In the genomic region with DNA sequence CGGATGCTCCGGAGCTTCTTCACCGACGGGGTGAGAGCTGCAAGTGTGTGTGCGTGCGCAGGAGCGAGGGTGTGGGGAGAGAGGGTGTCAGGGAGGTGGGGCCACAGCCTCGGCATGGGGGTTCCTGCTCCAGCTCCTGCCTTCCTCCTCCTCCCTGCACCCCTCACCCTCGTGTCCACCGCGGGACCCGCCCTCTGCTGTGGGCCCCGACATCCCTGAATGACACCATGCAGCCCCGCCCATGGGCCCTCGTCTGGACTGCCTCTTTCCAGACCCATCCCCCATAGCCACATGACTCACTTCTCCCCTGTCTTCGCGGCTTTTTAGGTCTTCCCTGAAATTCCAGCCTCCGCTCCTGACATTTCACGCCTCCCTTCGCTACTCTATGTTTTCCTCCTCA, we compare ENCODE assay signal across 1 cellular context.
TF ChIP-seq lines count a peak whose summit lies in the region.

No MANE protein-coding gene starts in this region.

TF ChIP-seq in GM23338, 12 proteins besides CTCF, POLR2A, EP300 and RAD21 (continued from another document):
- TF ChIP-seq, protein P1, sequence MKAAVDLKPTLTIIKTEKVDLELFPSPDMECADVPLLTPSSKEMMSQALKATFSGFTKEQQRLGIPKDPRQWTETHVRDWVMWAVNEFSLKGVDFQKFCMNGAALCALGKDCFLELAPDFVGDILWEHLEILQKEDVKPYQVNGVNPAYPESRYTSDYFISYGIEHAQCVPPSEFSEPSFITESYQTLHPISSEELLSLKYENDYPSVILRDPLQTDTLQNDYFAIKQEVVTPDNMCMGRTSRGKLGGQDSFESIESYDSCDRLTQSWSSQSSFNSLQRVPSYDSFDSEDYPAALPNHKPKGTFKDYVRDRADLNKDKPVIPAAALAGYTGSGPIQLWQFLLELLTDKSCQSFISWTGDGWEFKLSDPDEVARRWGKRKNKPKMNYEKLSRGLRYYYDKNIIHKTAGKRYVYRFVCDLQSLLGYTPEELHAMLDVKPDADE (IDR thresholded peaks at IDR 0.05) = no peak
- no peak for TF ChIP-seq EZH2phosphoT487 (IDR thresholded peaks at IDR 0.05; ENCODE audit: unreplicated experiment)
- TF ChIP-seq, protein P2, sequence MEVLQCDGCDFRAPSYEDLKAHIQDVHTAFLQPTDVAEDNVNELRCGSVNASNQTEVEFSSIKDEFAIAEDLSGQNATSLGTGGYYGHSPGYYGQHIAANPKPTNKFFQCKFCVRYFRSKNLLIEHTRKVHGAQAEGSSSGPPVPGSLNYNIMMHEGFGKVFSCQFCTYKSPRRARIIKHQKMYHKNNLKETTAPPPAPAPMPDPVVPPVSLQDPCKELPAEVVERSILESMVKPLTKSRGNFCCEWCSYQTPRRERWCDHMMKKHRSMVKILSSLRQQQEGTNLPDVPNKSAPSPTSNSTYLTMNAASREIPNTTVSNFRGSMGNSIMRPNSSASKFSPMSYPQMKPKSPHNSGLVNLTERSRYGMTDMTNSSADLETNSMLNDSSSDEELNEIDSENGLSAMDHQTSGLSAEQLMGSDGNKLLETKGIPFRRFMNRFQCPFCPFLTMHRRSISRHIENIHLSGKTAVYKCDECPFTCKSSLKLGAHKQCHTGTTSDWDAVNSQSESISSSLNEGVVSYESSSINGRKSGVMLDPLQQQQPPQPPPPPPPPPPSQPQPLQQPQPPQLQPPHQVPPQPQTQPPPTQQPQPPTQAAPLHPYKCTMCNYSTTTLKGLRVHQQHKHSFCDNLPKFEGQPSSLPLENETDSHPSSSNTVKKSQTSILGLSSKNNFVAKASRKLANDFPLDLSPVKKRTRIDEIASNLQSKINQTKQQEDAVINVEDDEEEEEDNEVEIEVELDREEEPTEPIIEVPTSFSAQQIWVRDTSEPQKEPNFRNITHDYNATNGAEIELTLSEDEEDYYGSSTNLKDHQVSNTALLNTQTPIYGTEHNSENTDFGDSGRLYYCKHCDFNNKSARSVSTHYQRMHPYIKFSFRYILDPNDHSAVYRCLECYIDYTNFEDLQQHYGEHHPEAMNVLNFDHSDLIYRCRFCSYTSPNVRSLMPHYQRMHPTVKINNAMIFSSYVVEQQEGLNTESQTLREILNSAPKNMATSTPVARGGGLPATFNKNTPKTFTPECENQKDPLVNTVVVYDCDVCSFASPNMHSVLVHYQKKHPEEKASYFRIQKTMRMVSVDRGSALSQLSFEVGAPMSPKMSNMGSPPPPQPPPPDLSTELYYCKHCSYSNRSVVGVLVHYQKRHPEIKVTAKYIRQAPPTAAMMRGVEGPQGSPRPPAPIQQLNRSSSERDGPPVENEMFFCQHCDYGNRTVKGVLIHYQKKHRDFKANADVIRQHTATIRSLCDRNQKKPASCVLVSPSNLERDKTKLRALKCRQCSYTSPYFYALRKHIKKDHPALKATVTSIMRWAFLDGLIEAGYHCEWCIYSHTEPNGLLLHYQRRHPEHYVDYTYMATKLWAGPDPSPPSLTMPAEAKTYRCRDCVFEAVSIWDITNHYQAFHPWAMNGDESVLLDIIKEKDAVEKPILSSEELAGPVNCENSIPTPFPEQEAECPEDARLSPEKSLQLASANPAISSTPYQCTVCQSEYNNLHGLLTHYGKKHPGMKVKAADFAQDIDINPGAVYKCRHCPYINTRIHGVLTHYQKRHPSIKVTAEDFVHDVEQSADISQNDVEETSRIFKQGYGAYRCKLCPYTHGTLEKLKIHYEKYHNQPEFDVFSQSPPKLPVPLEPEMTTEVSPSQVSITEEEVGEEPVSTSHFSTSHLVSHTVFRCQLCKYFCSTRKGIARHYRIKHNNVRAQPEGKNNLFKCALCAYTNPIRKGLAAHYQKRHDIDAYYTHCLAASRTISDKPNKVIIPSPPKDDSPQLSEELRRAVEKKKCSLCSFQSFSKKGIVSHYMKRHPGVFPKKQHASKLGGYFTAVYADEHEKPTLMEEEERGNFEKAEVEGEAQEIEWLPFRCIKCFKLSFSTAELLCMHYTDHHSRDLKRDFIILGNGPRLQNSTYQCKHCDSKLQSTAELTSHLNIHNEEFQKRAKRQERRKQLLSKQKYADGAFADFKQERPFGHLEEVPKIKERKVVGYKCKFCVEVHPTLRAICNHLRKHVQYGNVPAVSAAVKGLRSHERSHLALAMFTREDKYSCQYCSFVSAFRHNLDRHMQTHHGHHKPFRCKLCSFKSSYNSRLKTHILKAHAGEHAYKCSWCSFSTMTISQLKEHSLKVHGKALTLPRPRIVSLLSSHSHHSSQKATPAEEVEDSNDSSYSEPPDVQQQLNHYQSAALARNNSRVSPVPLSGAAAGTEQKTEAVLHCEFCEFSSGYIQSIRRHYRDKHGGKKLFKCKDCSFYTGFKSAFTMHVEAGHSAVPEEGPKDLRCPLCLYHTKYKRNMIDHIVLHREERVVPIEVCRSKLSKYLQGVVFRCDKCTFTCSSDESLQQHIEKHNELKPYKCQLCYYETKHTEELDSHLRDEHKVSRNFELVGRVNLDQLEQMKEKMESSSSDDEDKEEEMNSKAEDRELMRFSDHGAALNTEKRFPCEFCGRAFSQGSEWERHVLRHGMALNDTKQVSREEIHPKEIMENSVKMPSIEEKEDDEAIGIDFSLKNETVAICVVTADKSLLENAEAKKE (CRISPR knock-in tag; IDR thresholded peaks at IDR 0.05) = no peak
- no peak for TF ChIP-seq JUNB (IDR thresholded peaks at IDR 0.05; ENCODE audit: unreplicated experiment)
- TF ChIP-seq ZNF331 (CRISPR knock-in tag; IDR thresholded peaks at IDR 0.05; ENCODE audit: low read depth) = no peak
- no peak for TF ChIP-seq NANOG (IDR thresholded peaks at IDR 0.05; ENCODE audit: borderline replicate concordance)
- no peak for TF ChIP-seq EZH2 (IDR thresholded peaks at IDR 0.05; ENCODE audit: low read depth, unreplicated experiment)
- no peak for TF ChIP-seq POLR2AphosphoS5 (IDR thresholded peaks at IDR 0.05; ENCODE audit: low read depth)
